In the genomic region with DNA sequence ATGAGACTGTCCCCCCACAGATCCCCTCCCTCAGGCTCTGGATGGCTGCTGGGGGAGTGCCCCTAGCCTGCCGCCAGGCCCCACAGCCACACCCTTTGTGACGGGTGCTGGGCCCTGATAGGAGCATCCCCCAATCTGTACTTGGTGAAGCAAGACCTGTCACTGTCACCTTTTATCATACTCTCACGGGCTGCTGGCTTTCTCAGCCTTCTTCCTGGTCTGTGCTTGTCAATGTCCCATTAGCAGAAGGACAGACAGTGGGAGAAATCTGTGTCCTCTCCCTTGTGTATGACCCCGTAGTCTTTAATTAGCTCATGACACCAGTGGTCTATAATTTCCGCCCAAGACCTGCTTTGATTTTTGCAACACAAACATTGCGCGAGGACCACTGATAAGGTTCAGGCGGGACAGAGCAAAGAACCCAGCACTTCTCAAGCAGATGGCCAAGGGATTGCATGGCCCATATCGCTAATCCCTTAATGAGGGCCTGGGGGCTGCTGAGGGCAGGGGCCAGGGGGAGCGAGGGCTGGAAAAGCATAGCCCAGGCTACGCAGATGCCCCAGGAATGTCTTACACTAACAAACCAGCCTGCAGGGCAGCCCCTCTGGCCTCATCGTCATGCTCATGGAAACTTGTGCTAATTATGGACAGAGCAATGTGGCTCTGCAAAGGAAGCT, we compare ENCODE assay signal across 1 cellular context.
TF ChIP-seq lines count a peak whose summit lies in the region.

No MANE protein-coding gene starts in this region.

TF ChIP-seq in WTC11, 78 proteins besides CTCF, POLR2A, EP300 and RAD21 (continued from another document):
- TF ChIP-seq FOXP4 (CRISPR knock-in tag; IDR thresholded peaks at IDR 0.05) (no peak), ZNF263 (CRISPR knock-in tag; IDR thresholded peaks at IDR 0.05; ENCODE audit: low read depth) (no peak), MLX (CRISPR knock-in tag; IDR thresholded peaks at IDR 0.05) (no peak), TCF7 (CRISPR knock-in tag; IDR thresholded peaks at IDR 0.05; ENCODE audit: low read depth) (no peak), NR1H2 (CRISPR knock-in tag; IDR thresholded peaks at IDR 0.05) (no peak), SMAD3 (CRISPR knock-in tag; IDR thresholded peaks at IDR 0.05; ENCODE audit: borderline replicate concordance) (no peak), ZNF396 (CRISPR knock-in tag; IDR thresholded peaks at IDR 0.05; ENCODE audit: borderline replicate concordance) (no peak), ZNF416 (CRISPR knock-in tag; IDR thresholded peaks at IDR 0.05) (no peak), JUN (CRISPR knock-in tag; IDR thresholded peaks at IDR 0.05) (no peak), NFATC4 (CRISPR knock-in tag; IDR thresholded peaks at IDR 0.05) (no peak)
- TF ChIP-seq, protein P1, sequence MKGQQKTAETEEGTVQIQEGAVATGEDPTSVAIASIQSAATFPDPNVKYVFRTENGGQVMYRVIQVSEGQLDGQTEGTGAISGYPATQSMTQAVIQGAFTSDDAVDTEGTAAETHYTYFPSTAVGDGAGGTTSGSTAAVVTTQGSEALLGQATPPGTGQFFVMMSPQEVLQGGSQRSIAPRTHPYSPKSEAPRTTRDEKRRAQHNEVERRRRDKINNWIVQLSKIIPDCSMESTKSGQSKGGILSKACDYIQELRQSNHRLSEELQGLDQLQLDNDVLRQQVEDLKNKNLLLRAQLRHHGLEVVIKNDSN (CRISPR knock-in tag; IDR thresholded peaks at IDR 0.05): no peak
TF ChIP-seq in WTC11: peak in this region for 0.
